In the genomic region with DNA sequence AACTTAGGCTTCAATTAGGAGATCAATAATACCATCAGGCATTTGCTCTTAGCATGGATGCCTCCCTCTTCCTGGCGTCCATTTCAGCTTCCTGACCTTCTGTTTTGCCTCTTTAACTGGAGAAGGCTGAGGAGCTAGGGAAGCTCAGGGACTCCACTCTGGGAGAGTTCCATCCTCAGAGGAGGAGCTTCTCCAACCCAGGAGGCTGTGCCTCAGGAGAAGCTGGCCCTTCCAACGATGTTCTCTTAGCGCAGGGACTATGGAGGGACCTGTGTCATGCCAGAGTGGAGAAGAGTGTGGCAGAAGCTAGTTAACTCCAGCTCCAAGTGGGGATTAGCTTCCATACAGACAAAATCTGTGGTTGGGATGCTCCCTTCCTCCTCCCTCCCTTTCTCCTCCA, we compare ENCODE assay signal across 2 cellular contexts.
TF ChIP-seq lines count a peak whose summit lies in the region.

No MANE protein-coding gene starts in this region.

TF ChIP-seq in SK-N-SH, 30 proteins besides CTCF, POLR2A, EP300 and RAD21:
- TF ChIP-seq, protein P1, sequence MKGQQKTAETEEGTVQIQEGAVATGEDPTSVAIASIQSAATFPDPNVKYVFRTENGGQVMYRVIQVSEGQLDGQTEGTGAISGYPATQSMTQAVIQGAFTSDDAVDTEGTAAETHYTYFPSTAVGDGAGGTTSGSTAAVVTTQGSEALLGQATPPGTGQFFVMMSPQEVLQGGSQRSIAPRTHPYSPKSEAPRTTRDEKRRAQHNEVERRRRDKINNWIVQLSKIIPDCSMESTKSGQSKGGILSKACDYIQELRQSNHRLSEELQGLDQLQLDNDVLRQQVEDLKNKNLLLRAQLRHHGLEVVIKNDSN (IDR thresholded peaks at IDR 0.05; ENCODE audit: borderline replicate concordance, low read depth), result no peak
- no peak for TF ChIP-seq SMC3 (IDR thresholded peaks at IDR 0.05; ENCODE audit: low read depth, low read length)
- TF ChIP-seq MEF2A (IDR thresholded peaks at IDR 0.05; ENCODE audit: borderline replicate concordance, low read depth), result no peak
- TF ChIP-seq TCF12 (IDR thresholded peaks at IDR 0.05), result no peak
- no peak for TF ChIP-seq SIN3A (IDR thresholded peaks at IDR 0.05; ENCODE audit: borderline replicate concordance, low read depth, low read length)
- TF ChIP-seq, protein P2, sequence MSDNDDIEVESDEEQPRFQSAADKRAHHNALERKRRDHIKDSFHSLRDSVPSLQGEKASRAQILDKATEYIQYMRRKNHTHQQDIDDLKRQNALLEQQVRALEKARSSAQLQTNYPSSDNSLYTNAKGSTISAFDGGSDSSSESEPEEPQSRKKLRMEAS (IDR thresholded peaks at IDR 0.05; ENCODE audit: low read depth), result no peak
- TF ChIP-seq YY1 (IDR thresholded peaks at IDR 0.05; ENCODE audit: low read depth), result no peak
- TF ChIP-seq TEAD4 (IDR thresholded peaks at IDR 0.05; ENCODE audit: borderline replicate concordance, insufficient read depth), result no peak
- TF ChIP-seq, protein P3, sequence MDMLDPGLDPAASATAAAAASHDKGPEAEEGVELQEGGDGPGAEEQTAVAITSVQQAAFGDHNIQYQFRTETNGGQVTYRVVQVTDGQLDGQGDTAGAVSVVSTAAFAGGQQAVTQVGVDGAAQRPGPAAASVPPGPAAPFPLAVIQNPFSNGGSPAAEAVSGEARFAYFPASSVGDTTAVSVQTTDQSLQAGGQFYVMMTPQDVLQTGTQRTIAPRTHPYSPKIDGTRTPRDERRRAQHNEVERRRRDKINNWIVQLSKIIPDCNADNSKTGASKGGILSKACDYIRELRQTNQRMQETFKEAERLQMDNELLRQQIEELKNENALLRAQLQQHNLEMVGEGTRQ (IDR thresholded peaks at IDR 0.05; ENCODE audit: borderline replicate concordance, low read depth, low read length), result no peak
- TF ChIP-seq JUND (IDR thresholded peaks at IDR 0.05), result no peak
- TF ChIP-seq NFIC (IDR thresholded peaks at IDR 0.05; ENCODE audit: borderline replicate concordance), result no peak
- TF ChIP-seq, protein P4, sequence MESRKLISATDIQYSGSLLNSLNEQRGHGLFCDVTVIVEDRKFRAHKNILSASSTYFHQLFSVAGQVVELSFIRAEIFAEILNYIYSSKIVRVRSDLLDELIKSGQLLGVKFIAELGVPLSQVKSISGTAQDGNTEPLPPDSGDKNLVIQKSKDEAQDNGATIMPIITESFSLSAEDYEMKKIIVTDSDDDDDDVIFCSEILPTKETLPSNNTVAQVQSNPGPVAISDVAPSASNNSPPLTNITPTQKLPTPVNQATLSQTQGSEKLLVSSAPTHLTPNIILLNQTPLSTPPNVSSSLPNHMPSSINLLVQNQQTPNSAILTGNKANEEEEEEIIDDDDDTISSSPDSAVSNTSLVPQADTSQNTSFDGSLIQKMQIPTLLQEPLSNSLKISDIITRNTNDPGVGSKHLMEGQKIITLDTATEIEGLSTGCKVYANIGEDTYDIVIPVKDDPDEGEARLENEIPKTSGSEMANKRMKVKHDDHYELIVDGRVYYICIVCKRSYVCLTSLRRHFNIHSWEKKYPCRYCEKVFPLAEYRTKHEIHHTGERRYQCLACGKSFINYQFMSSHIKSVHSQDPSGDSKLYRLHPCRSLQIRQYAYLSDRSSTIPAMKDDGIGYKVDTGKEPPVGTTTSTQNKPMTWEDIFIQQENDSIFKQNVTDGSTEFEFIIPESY (IDR thresholded peaks at IDR 0.05; ENCODE audit: borderline replicate concordance, low read depth), result no peak
- no peak for TF ChIP-seq RCOR1 (IDR thresholded peaks at IDR 0.05; ENCODE audit: low read length)

TF ChIP-seq in SK-N-SH treated with all-trans-retinoic acid at 6 μM for 48 hours, 23 proteins besides CTCF, POLR2A, EP300 and RAD21 (continued from another document):
- TF ChIP-seq, protein P5, sequence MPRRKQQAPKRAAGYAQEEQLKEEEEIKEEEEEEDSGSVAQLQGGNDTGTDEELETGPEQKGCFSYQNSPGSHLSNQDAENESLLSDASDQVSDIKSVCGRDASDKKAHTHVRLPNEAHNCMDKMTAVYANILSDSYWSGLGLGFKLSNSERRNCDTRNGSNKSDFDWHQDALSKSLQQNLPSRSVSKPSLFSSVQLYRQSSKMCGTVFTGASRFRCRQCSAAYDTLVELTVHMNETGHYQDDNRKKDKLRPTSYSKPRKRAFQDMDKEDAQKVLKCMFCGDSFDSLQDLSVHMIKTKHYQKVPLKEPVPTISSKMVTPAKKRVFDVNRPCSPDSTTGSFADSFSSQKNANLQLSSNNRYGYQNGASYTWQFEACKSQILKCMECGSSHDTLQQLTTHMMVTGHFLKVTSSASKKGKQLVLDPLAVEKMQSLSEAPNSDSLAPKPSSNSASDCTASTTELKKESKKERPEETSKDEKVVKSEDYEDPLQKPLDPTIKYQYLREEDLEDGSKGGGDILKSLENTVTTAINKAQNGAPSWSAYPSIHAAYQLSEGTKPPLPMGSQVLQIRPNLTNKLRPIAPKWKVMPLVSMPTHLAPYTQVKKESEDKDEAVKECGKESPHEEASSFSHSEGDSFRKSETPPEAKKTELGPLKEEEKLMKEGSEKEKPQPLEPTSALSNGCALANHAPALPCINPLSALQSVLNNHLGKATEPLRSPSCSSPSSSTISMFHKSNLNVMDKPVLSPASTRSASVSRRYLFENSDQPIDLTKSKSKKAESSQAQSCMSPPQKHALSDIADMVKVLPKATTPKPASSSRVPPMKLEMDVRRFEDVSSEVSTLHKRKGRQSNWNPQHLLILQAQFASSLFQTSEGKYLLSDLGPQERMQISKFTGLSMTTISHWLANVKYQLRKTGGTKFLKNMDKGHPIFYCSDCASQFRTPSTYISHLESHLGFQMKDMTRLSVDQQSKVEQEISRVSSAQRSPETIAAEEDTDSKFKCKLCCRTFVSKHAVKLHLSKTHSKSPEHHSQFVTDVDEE (CRISPR knock-in tag; IDR thresholded peaks at IDR 0.05), result no peak
- TF ChIP-seq ZC3H10 (CRISPR knock-in tag; IDR thresholded peaks at IDR 0.05), result no peak
- TF ChIP-seq ESRRG (CRISPR knock-in tag; IDR thresholded peaks at IDR 0.05), result no peak
- TF ChIP-seq, protein P6, sequence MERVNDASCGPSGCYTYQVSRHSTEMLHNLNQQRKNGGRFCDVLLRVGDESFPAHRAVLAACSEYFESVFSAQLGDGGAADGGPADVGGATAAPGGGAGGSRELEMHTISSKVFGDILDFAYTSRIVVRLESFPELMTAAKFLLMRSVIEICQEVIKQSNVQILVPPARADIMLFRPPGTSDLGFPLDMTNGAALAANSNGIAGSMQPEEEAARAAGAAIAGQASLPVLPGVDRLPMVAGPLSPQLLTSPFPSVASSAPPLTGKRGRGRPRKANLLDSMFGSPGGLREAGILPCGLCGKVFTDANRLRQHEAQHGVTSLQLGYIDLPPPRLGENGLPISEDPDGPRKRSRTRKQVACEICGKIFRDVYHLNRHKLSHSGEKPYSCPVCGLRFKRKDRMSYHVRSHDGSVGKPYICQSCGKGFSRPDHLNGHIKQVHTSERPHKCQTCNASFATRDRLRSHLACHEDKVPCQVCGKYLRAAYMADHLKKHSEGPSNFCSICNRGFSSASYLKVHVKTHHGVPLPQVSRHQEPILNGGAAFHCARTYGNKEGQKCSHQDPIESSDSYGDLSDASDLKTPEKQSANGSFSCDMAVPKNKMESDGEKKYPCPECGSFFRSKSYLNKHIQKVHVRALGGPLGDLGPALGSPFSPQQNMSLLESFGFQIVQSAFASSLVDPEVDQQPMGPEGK (CRISPR knock-in tag; IDR thresholded peaks at IDR 0.05; ENCODE audit: borderline replicate concordance), result no peak
- no peak for TF ChIP-seq OSR1 (CRISPR knock-in tag; IDR thresholded peaks at IDR 0.05)
- TF ChIP-seq, protein P7, sequence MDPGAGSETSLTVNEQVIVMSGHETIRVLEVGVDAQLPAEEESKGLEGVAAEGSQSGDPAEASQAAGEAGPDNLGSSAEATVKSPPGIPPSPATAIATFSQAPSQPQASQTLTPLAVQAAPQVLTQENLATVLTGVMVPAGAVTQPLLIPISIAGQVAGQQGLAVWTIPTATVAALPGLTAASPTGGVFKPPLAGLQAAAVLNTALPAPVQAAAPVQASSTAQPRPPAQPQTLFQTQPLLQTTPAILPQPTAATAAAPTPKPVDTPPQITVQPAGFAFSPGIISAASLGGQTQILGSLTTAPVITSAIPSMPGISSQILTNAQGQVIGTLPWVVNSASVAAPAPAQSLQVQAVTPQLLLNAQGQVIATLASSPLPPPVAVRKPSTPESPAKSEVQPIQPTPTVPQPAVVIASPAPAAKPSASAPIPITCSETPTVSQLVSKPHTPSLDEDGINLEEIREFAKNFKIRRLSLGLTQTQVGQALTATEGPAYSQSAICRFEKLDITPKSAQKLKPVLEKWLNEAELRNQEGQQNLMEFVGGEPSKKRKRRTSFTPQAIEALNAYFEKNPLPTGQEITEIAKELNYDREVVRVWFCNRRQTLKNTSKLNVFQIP (CRISPR knock-in tag; IDR thresholded peaks at IDR 0.05; ENCODE audit: borderline replicate concordance, low read depth), result no peak
- TF ChIP-seq ISL1 (CRISPR knock-in tag; IDR thresholded peaks at IDR 0.05), result no peak
